In the genomic region with DNA sequence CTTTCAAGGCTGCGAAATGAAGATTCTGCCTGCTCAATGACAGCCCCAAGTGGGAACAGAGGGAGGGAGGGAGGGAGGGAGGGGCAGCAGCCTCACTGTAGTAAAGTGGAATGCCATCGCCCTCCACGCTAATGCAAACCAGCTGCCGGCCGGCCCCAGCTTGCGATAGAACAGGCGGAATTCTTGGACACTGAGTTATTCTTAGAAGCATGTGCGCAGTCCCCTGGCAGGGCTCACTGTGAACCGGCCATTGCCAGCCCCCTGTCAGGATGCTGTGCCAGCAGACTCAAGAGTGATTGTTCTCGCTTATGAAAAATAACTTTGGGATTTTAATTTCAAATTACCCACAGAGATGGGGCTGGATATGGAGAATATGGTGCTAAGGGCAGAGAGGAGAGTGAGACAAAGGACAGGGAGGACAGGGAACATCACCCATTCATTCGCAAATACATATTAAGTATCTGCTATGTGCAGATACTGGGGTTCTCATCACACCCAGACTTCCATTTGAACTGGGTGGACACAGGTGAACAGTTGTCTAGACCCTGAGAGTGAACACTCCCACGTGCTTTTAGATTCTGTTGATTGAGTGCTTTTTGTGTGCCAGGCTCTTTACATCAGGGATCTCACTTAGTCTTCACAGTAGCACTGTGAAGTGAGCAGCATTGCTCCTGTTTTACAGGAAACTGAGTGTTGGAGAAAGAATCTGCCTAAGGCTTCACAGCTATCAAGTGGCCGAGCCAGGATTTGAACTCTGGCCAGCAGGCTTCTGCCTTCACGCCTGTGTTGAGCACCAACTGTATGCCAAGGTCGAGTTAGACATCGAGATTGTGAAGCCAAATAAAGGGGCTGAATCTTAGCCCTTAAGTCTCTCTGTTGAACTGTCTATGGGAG, we compare ENCODE assay signal across 1 cellular context.
TF ChIP-seq lines count a peak whose summit lies in the region.

No MANE protein-coding gene starts in this region.

TF ChIP-seq in SK-N-SH treated with all-trans-retinoic acid at 6 μM for 48 hours, 23 proteins besides CTCF, POLR2A, EP300 and RAD21 (continued from another document):
- TF ChIP-seq OSR1 (CRISPR knock-in tag; IDR thresholded peaks at IDR 0.05) (no peak), ARNTL (CRISPR knock-in tag; IDR thresholded peaks at IDR 0.05; ENCODE audit: borderline replicate concordance, low read depth) (no peak), ZC3H10 (CRISPR knock-in tag; IDR thresholded peaks at IDR 0.05) (no peak), TCF4 (CRISPR knock-in tag; IDR thresholded peaks at IDR 0.05; ENCODE audit: borderline replicate concordance) (peak; percentile 84), SNAI2 (CRISPR knock-in tag; IDR thresholded peaks at IDR 0.05) (0 out of 2 replicates have a peak, but pooled peaks have one; percentile 12), ISL1 (CRISPR knock-in tag; IDR thresholded peaks at IDR 0.05) (peak; percentile 78), CREB5 (CRISPR knock-in tag; IDR thresholded peaks at IDR 0.05; ENCODE audit: low read depth) (peak; percentile 67; the same call in 1 of the 2 replicates), ESRRG (CRISPR knock-in tag; IDR thresholded peaks at IDR 0.05) (no peak)
- TF ChIP-seq, protein P1, sequence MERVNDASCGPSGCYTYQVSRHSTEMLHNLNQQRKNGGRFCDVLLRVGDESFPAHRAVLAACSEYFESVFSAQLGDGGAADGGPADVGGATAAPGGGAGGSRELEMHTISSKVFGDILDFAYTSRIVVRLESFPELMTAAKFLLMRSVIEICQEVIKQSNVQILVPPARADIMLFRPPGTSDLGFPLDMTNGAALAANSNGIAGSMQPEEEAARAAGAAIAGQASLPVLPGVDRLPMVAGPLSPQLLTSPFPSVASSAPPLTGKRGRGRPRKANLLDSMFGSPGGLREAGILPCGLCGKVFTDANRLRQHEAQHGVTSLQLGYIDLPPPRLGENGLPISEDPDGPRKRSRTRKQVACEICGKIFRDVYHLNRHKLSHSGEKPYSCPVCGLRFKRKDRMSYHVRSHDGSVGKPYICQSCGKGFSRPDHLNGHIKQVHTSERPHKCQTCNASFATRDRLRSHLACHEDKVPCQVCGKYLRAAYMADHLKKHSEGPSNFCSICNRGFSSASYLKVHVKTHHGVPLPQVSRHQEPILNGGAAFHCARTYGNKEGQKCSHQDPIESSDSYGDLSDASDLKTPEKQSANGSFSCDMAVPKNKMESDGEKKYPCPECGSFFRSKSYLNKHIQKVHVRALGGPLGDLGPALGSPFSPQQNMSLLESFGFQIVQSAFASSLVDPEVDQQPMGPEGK (CRISPR knock-in tag; IDR thresholded peaks at IDR 0.05; ENCODE audit: borderline replicate concordance) = peak; percentile 80; the same call in 1 of the 2 replicates
